ENCODE assay signal across 2 cellular contexts in the genomic region with DNA sequence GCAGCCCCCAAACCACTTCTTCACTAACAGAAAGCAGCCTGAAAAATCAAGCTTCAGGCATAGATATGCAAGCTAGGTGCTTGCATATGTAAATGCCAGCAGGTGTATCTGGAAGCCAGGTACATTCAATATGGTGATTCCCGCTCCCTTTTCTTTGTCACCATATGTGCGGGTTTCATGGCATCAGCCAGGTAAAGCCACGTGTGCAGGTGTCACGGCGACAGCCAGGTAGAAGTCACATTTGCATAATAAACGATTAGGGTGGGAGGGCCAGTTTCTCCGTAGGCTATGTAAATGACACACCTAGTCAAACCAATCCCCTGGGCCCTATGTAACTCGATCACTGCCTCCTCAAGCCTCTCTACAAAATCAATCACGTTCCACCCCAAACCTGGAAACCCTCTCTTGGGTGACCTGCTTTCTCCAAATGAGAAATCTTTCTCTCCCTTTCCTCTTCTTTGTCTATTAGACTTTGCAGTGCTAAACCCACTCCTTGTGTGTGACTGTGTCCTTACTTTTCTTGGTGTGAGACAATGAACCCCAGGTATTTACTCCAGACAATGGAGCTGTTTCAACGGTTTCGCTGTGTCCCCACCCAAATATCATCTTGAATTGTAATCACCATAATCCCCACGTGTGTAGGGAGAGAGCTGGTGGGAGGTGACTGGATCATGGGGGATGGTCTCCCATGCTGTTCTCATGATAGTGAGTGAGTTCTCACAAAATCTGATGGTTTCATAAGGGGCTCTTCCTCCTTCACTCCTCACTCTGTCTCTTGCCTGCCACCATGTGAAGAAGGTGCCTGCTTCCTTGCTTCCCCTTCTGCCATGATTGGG.
TF ChIP-seq lines count a peak whose summit lies in the region.

No MANE protein-coding gene starts in this region.

TF ChIP-seq in GM23338, 12 proteins besides CTCF, POLR2A, EP300 and RAD21:
- peak; percentile 58 for TF ChIP-seq POLR2AphosphoS5 (IDR thresholded peaks at IDR 0.05; ENCODE audit: low read depth)
- TF ChIP-seq CREB1 (CRISPR knock-in tag; IDR thresholded peaks at IDR 0.05; ENCODE audit: low read depth) = peak; percentile 56
- TF ChIP-seq NANOG (IDR thresholded peaks at IDR 0.05; ENCODE audit: borderline replicate concordance) = no peak
- TF ChIP-seq ZNF114 (CRISPR knock-in tag; IDR thresholded peaks at IDR 0.05) = no peak
- peak; percentile 70 for TF ChIP-seq ZNF462 (CRISPR knock-in tag; IDR thresholded peaks at IDR 0.05)
- TF ChIP-seq, protein P1, sequence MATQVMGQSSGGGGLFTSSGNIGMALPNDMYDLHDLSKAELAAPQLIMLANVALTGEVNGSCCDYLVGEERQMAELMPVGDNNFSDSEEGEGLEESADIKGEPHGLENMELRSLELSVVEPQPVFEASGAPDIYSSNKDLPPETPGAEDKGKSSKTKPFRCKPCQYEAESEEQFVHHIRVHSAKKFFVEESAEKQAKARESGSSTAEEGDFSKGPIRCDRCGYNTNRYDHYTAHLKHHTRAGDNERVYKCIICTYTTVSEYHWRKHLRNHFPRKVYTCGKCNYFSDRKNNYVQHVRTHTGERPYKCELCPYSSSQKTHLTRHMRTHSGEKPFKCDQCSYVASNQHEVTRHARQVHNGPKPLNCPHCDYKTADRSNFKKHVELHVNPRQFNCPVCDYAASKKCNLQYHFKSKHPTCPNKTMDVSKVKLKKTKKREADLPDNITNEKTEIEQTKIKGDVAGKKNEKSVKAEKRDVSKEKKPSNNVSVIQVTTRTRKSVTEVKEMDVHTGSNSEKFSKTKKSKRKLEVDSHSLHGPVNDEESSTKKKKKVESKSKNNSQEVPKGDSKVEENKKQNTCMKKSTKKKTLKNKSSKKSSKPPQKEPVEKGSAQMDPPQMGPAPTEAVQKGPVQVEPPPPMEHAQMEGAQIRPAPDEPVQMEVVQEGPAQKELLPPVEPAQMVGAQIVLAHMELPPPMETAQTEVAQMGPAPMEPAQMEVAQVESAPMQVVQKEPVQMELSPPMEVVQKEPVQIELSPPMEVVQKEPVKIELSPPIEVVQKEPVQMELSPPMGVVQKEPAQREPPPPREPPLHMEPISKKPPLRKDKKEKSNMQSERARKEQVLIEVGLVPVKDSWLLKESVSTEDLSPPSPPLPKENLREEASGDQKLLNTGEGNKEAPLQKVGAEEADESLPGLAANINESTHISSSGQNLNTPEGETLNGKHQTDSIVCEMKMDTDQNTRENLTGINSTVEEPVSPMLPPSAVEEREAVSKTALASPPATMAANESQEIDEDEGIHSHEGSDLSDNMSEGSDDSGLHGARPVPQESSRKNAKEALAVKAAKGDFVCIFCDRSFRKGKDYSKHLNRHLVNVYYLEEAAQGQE (IDR thresholded peaks at IDR 0.05; ENCODE audit: unreplicated experiment) = no peak

TF ChIP-seq in H1, 55 proteins besides CTCF, POLR2A, EP300 and RAD21 (continues in another document):
- TF ChIP-seq, protein P2, sequence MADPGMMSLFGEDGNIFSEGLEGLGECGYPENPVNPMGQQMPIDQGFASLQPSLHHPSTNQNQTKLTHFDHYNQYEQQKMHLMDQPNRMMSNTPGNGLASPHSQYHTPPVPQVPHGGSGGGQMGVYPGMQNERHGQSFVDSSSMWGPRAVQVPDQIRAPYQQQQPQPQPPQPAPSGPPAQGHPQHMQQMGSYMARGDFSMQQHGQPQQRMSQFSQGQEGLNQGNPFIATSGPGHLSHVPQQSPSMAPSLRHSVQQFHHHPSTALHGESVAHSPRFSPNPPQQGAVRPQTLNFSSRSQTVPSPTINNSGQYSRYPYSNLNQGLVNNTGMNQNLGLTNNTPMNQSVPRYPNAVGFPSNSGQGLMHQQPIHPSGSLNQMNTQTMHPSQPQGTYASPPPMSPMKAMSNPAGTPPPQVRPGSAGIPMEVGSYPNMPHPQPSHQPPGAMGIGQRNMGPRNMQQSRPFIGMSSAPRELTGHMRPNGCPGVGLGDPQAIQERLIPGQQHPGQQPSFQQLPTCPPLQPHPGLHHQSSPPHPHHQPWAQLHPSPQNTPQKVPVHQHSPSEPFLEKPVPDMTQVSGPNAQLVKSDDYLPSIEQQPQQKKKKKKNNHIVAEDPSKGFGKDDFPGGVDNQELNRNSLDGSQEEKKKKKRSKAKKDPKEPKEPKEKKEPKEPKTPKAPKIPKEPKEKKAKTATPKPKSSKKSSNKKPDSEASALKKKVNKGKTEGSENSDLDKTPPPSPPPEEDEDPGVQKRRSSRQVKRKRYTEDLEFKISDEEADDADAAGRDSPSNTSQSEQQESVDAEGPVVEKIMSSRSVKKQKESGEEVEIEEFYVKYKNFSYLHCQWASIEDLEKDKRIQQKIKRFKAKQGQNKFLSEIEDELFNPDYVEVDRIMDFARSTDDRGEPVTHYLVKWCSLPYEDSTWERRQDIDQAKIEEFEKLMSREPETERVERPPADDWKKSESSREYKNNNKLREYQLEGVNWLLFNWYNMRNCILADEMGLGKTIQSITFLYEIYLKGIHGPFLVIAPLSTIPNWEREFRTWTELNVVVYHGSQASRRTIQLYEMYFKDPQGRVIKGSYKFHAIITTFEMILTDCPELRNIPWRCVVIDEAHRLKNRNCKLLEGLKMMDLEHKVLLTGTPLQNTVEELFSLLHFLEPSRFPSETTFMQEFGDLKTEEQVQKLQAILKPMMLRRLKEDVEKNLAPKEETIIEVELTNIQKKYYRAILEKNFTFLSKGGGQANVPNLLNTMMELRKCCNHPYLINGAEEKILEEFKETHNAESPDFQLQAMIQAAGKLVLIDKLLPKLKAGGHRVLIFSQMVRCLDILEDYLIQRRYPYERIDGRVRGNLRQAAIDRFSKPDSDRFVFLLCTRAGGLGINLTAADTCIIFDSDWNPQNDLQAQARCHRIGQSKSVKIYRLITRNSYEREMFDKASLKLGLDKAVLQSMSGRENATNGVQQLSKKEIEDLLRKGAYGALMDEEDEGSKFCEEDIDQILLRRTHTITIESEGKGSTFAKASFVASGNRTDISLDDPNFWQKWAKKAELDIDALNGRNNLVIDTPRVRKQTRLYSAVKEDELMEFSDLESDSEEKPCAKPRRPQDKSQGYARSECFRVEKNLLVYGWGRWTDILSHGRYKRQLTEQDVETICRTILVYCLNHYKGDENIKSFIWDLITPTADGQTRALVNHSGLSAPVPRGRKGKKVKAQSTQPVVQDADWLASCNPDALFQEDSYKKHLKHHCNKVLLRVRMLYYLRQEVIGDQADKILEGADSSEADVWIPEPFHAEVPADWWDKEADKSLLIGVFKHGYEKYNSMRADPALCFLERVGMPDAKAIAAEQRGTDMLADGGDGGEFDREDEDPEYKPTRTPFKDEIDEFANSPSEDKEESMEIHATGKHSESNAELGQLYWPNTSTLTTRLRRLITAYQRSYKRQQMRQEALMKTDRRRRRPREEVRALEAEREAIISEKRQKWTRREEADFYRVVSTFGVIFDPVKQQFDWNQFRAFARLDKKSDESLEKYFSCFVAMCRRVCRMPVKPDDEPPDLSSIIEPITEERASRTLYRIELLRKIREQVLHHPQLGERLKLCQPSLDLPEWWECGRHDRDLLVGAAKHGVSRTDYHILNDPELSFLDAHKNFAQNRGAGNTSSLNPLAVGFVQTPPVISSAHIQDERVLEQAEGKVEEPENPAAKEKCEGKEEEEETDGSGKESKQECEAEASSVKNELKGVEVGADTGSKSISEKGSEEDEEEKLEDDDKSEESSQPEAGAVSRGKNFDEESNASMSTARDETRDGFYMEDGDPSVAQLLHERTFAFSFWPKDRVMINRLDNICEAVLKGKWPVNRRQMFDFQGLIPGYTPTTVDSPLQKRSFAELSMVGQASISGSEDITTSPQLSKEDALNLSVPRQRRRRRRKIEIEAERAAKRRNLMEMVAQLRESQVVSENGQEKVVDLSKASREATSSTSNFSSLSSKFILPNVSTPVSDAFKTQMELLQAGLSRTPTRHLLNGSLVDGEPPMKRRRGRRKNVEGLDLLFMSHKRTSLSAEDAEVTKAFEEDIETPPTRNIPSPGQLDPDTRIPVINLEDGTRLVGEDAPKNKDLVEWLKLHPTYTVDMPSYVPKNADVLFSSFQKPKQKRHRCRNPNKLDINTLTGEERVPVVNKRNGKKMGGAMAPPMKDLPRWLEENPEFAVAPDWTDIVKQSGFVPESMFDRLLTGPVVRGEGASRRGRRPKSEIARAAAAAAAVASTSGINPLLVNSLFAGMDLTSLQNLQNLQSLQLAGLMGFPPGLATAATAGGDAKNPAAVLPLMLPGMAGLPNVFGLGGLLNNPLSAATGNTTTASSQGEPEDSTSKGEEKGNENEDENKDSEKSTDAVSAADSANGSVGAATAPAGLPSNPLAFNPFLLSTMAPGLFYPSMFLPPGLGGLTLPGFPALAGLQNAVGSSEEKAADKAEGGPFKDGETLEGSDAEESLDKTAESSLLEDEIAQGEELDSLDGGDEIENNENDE (IDR thresholded peaks at IDR 0.05; ENCODE audit: insufficient replicate concordance, low read length) = no peak
- TF ChIP-seq FOSL1 (IDR thresholded peaks at IDR 0.05; ENCODE audit: insufficient read depth, low read depth, low read length) (no peak), SIRT6 (IDR thresholded peaks at IDR 0.05; ENCODE audit: low read length) (no peak), POU5F1 (IDR thresholded peaks at IDR 0.05; ENCODE audit: low read depth, low read length) (peak; percentile 55; the same call in 1 of the 2 replicates), JUN (IDR thresholded peaks at IDR 0.05; ENCODE audit: low read depth, low read length) (no peak), BRCA1 (IDR thresholded peaks at IDR 0.05; ENCODE audit: low read depth, low read length) (no peak), SP4 (IDR thresholded peaks at IDR 0.05; ENCODE audit: low read length) (0 out of 2 replicates have a peak, but pooled peaks have one; percentile 35), ATF2 (IDR thresholded peaks at IDR 0.05; ENCODE audit: low read length) (no peak), SUZ12 (IDR thresholded peaks at IDR 0.05; ENCODE audit: low read length) (no peak), NRF1 (IDR thresholded peaks at IDR 0.05; ENCODE audit: low read depth, low read length) (no peak), POLR2AphosphoS5 (IDR thresholded peaks at IDR 0.05; ENCODE audit: low read depth, low read length) (peak; percentile 70; the same call in 1 of the 2 replicates), SP2 (IDR thresholded peaks at IDR 0.05; ENCODE audit: low read length) (no peak), TEAD4 (IDR thresholded peaks at IDR 0.05; ENCODE audit: low read depth, low read length) (0 out of 2 replicates have a peak, but pooled peaks have one; percentile 5), TAF1 (IDR thresholded peaks at IDR 0.05; ENCODE audit: low read depth, low read length) (peak; percentile 40; the same call in 1 of the 2 replicates), E2F6 (IDR thresholded peaks at IDR 0.05) (peak; percentile 84), TCF12 (IDR thresholded peaks at IDR 0.05; ENCODE audit: low read depth, low read length) (peak; percentile 92), TBP (IDR thresholded peaks at IDR 0.05; ENCODE audit: low read depth, low read length) (peak; percentile 81), SP1 (IDR thresholded peaks at IDR 0.05; ENCODE audit: low read depth, low read length) (peak; percentile 63; the same call in 1 of the 2 replicates), CHD2 (IDR thresholded peaks at IDR 0.05; ENCODE audit: low read length) (no peak), SAP30 (IDR thresholded peaks at IDR 0.05; ENCODE audit: insufficient read depth, insufficient replicate concordance, low read length) (peak; percentile 91), PHF8 (conservative IDR thresholded peaks at IDR 0.05; ENCODE audit: low read depth, low read length) (no peak), YY1 (IDR thresholded peaks at IDR 0.05; ENCODE audit: low read depth, low read length) (peak; percentile 40; the same call in 1 of the 2 replicates), ZNF274 (IDR thresholded peaks at IDR 0.05; ENCODE audit: borderline replicate concordance, extremely low read depth, low read length) (no peak), CEBPB (IDR thresholded peaks at IDR 0.05; ENCODE audit: low read depth, low read length) (0 out of 2 replicates have a peak, but pooled peaks have one; percentile 23), BACH1 (IDR thresholded peaks at IDR 0.05; ENCODE audit: low read length) (no peak), KDM4A (IDR thresholded peaks at IDR 0.05; ENCODE audit: low read depth, low read length, severe bottlenecking) (peak; percentile 17), HDAC2 (IDR thresholded peaks at IDR 0.05; ENCODE audit: borderline replicate concordance in 1 of 2, low read depth in 2 of 2, low read length in 2 of 2) (peak in 1 of 2 experiments; percentile 69; a peak in 3 of 4 replicates), TAF7 (optimal IDR thresholded peaks at IDR 0.05; ENCODE audit: borderline replicate concordance, low read depth, low read length) (no peak), HDAC6 (IDR thresholded peaks at IDR 0.05; ENCODE audit: low read depth, low read length) (no peak), CHD1 (IDR thresholded peaks at IDR 0.05; ENCODE audit: low read depth, low read length) (no peak), RFX5 (IDR thresholded peaks at IDR 0.05; ENCODE audit: borderline replicate concordance, low read depth, low read length) (no peak), JUND (IDR thresholded peaks at IDR 0.05; ENCODE audit: low read length) (no peak), RBBP5 (IDR thresholded peaks at IDR 0.05; ENCODE audit: borderline replicate concordance, low read depth, low read length) (no peak), SIN3A (conservative IDR thresholded peaks at IDR 0.05 in 1 of 2, IDR thresholded peaks at IDR 0.05 in 1 of 2; ENCODE audit: low read depth in 1 of 2, low read length in 2 of 2) (peak; percentile 86 to 99; a peak in 3 of 4 replicates)
- TF ChIP-seq, protein P3, sequence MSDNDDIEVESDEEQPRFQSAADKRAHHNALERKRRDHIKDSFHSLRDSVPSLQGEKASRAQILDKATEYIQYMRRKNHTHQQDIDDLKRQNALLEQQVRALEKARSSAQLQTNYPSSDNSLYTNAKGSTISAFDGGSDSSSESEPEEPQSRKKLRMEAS (IDR thresholded peaks at IDR 0.05) = peak; percentile 98
- TF ChIP-seq, protein P4, sequence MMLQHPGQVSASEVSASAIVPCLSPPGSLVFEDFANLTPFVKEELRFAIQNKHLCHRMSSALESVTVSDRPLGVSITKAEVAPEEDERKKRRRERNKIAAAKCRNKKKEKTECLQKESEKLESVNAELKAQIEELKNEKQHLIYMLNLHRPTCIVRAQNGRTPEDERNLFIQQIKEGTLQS (IDR thresholded peaks at IDR 0.05; ENCODE audit: insufficient read depth, low read depth, low read length) = no peak
- TF ChIP-seq, protein P5, sequence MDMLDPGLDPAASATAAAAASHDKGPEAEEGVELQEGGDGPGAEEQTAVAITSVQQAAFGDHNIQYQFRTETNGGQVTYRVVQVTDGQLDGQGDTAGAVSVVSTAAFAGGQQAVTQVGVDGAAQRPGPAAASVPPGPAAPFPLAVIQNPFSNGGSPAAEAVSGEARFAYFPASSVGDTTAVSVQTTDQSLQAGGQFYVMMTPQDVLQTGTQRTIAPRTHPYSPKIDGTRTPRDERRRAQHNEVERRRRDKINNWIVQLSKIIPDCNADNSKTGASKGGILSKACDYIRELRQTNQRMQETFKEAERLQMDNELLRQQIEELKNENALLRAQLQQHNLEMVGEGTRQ (IDR thresholded peaks at IDR 0.05; ENCODE audit: low read length) = peak; percentile 50; the same call in 1 of the 2 replicates
